17 cellular contexts compared by ENCODE assay signal in genomic region chr18:50696929-50697328, GRCh38.
DNase-seq lines count a peak whose midpoint lies in the region; ATAC-seq and TF ChIP-seq lines count a peak whose summit lies in the region.
"Had no signal": no experiment of that assay in that cellular context is flagged by ENCODE, and none has a peak within 500 bp of the region (broad histone marks: within the 10 kb centered on the region; RNA-seq: fewer than 3 reads in every experiment).

No MANE protein-coding gene starts in this region.

- ATAC-seq in GM18520 (IDR thresholded peaks at IDR 0.05; ENCODE audit: unreplicated experiment) (peak; percentile 81), GM21529 (IDR thresholded peaks at IDR 0.05; ENCODE audit: unreplicated experiment) (peak; percentile 61), HG03135 (IDR thresholded peaks at IDR 0.05; ENCODE audit: unreplicated experiment) (peak; percentile 67)
- ATAC-seq: activated naive CD8-positive, alpha-beta T cell treated with anti-CD3 and anti-CD28 coated beads, Interleukin-2, amount 50 U/mL, for 24 hours; stimulated activated naive CD8-positive, alpha-beta T cell treated with anti-CD3 and anti-CD28 coated beads, Interleukin-15, Interleukin-2, amounts not matched to agents 100 U/mL and 50 U/mL, for 24 hours had no signal

- H3K27ac Mint-ChIP-seq in glutamatergic neuron (ENCODE audit: unreplicated experiment) = peak overlapping the region; percentile 93
- H3K27ac Mint-ChIP-seq: activated naive CD8-positive, alpha-beta T cell treated with anti-CD3 and anti-CD28 coated beads, Interleukin-2, amount 50 U/mL, for 24 hours; immature natural killer cell had no signal

- H3K4me1 Mint-ChIP-seq in glutamatergic neuron (ENCODE audit: low read depth, unreplicated experiment) = peaks cover 34% of the 10 kb centered on the region
- H3K4me1 Mint-ChIP-seq: activated naive CD8-positive, alpha-beta T cell treated with anti-CD3 and anti-CD28 coated beads, Interleukin-2, amount 50 U/mL, for 24 hours; immature natural killer cell had no signal

- TF ChIP-seq CTCF in glutamatergic neuron (IDR thresholded peaks at IDR 0.05; ENCODE audit: partially characterized antibody, unreplicated experiment) (no peak), RWPE1 (conservative IDR thresholded peaks at IDR 0.05; ENCODE audit: low read depth) (no peak)

- peaks cover 6% of the 10 kb centered on the region for H3K9me3 Mint-ChIP-seq in glutamatergic neuron (ENCODE audit: unreplicated experiment)
- H3K9me3 Mint-ChIP-seq: activated naive CD8-positive, alpha-beta T cell treated with anti-CD3 and anti-CD28 coated beads, Interleukin-2, amount 50 U/mL, for 24 hours; immature natural killer cell had no signal

- no peaks in the 10 kb centered on the region for H3K36me3 Mint-ChIP-seq in glutamatergic neuron (ENCODE audit: unreplicated experiment)
- H3K36me3 Mint-ChIP-seq: immature natural killer cell had no signal

- CTCF ChIA-PET in RWPE1 (lab: Yijun Ruan, JAX) = no interaction called here

- POLR2A ChIA-PET in RWPE1 (lab: Yijun Ruan, JAX; ENCODE audit: low non-redundant PET) = no interaction called here

- peaks cover 6% of the 10 kb centered on the region for H3K27me3 Mint-ChIP-seq in glutamatergic neuron (ENCODE audit: unreplicated experiment)

- H3K27ac ChIP-seq in RWPE1 = no peak overlapping the region
- H3K27ac ChIP-seq: C4-2B, GM23248, uterus had no signal

- DNase-seq in glutamatergic neuron = peak; percentile 33
- DNase-seq in RWPE1 (ENCODE audit: low spot score) = no peak
- no peak for DNase-seq in SHP77 (lab: John Stamatoyannopoulos, UW)
- no peak for DNase-seq in NCI-H2196 treated with DMSO at 0.1 percent for 48 hours (lab: John Stamatoyannopoulos, UW; ENCODE audit: unreplicated experiment)
- DNase-seq in A172 (ENCODE audit: low spot score) = no peak
- DNase-seq: activated CD4-positive, alpha-beta T cell treated with anti-CD3 and anti-CD28 coated beads for 1 hour; activated naive CD8-positive, alpha-beta T cell treated with anti-CD3 and anti-CD28 coated beads, Interleukin-2, amount 50 U/mL, for 24 hours; DND-41; GM23248; immature natural killer cell; NCI-H446; stimulated activated naive CD8-positive, alpha-beta T cell treated with anti-CD3 and anti-CD28 coated beads, Interleukin-15, Interleukin-2, amounts not matched to agents 100 U/mL and 50 U/mL, for 24 hours; uterus had no signal

- peak overlapping the region; percentile 74 for H3K4me3 Mint-ChIP-seq in glutamatergic neuron (ENCODE audit: unreplicated experiment)
- H3K4me3 Mint-ChIP-seq: activated naive CD8-positive, alpha-beta T cell treated with anti-CD3 and anti-CD28 coated beads, Interleukin-2, amount 50 U/mL, for 24 hours; immature natural killer cell had no signal
